8 cellular contexts compared by ENCODE assay signal in the genomic region with DNA sequence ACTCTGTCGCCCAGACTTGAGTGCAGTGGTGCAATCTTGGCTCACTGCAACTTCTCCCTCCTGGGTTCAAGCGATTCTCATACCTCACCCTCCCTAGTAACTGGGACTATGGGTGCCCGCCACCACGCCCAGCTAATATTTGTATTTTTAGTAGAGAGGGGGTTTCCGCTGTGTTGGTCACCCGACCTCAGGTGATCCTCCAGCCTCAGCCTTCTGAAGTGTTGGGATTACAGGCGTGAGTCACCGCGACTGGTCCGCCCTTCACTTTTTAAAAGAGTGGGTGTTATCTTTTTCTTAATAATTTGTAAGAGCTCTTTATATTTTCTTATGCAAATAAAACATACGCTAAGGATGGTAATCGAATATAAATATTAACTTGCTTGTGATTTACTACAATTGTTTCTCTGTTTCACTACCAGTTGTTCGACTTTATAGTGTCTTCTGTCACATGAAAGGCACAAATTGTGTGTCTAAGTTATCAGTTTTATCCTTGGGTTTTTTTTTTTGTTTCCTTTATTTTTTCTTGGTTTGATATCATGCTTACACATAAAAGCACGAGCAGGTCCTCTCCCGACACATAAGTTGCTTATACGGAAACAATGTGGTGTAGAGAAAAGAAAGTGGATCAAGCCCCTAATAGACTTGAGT. TPM values are rescaled to one million over a fixed set of nuclear protein-coding genes. Genes with fewer than 3 reads are reported as not detected.
DNase-seq lines count a peak whose midpoint lies in the region; ATAC-seq and TF ChIP-seq lines count a peak whose summit lies in the region.

No MANE protein-coding gene starts in this region.

- peak overlapping the region; percentile 69 for H3K4me2 ChIP-seq in H9 (ENCODE audit: insufficient read depth, insufficient read length, low read length)

- no peak overlapping the region for H3K4ac ChIP-seq in H9 (ENCODE audit: low read depth, low read length)

- H3K9ac ChIP-seq in H9 (ENCODE audit: extremely low read depth, insufficient read length, low read length) (peak overlapping the region; percentile 91), rectal smooth muscle tissue (ENCODE audit: low read length) (no peak overlapping the region)

- H4K20me1 ChIP-seq in H9 (ENCODE audit: control insufficient read depth, insufficient read depth, insufficient read length) = no peaks in the 10 kb centered on the region

- peaks cover 23% of the 10 kb centered on the region; the same call in 1 of the 2 replicates for H3K79me2 ChIP-seq in H9 (ENCODE audit: insufficient read depth, low read length)

- DNase-seq in H9 = no peak
- peak; percentile 19 for DNase-seq in T-helper 9 cell
- no peak for DNase-seq in epithelial cell of proximal tubule (ENCODE audit: low read depth)
- no peak for DNase-seq in AG08396 (ENCODE audit: low spot score)

- WGBS in H9 (ENCODE audit: extremely low coverage, insufficient read length, low lambda C conversion rate) = no CpG with 5 or more reads among the region's 16 CpGs

- H4K5ac ChIP-seq in H9 (ENCODE audit: insufficient read length, low read depth, low read length) = no peak overlapping the region

- H3K4me3 ChIP-seq in epithelial cell of proximal tubule (ENCODE audit: low read depth, low read length) (peak overlapping the region; percentile 99), rectal smooth muscle tissue (ENCODE audit: low read length) (peak overlapping the region; percentile 88)

- H3K4me1 ChIP-seq in H9 (ENCODE audit: insufficient read depth, low read length) (no peaks in the 10 kb centered on the region), rectal smooth muscle tissue (ENCODE audit: control insufficient read depth, insufficient read depth, low read length) (no peaks in the 10 kb centered on the region)

- no peak overlapping the region for H2AK5ac ChIP-seq in H9 (ENCODE audit: insufficient read length, low read length)

- ATAC-seq in HG03175 (IDR thresholded peaks at IDR 0.05; ENCODE audit: unreplicated experiment) (no peak), GM21515 (IDR thresholded peaks at IDR 0.05; ENCODE audit: unreplicated experiment) (no peak), HG02623 (IDR thresholded peaks at IDR 0.05; ENCODE audit: unreplicated experiment) (no peak)

- no peak overlapping the region for H2BK5ac ChIP-seq in H9 (ENCODE audit: insufficient read length, low read length)

- no peak overlapping the region for H2BK20ac ChIP-seq in H9 (ENCODE audit: low read depth, low read length, poor library complexity, severe bottlenecking)

- no peak overlapping the region for H4K8ac ChIP-seq in H9 (replicated peaks; ENCODE audit: insufficient read length, low read depth, low read length)

- no peak overlapping the region for H3K56ac ChIP-seq in H9 (ENCODE audit: insufficient read length, low read depth, low read length)

- H2BK15ac ChIP-seq in H9 (ENCODE audit: low read depth, low read length) = no peak overlapping the region

- H3K14ac ChIP-seq in H9 (ENCODE audit: insufficient read depth, low read length) = no peak overlapping the region

- H2BK120ac ChIP-seq in H9 (ENCODE audit: low read depth, low read length, poor library complexity, severe bottlenecking) = no peak overlapping the region

- H3K36me3 Mint-ChIP-seq in H9 (ENCODE audit: insufficient read depth in 1 of 3, low read depth in 3 of 3) = peaks cover 14 to 17% (median 16%) of the 10 kb centered on the region in 3 experiments

- no peak overlapping the region for H3K23ac ChIP-seq in H9 (ENCODE audit: insufficient read length, low read depth, low read length)

- H3T11ph ChIP-seq in H9 (ENCODE audit: low read length) = no peak overlapping the region

- no peaks in the 10 kb centered on the region for H3K36me3 ChIP-seq in rectal smooth muscle tissue (ENCODE audit: control insufficient read depth, insufficient read depth, low read length)

- no peaks in the 10 kb centered on the region for H3K9me3 ChIP-seq in H9 (ENCODE audit: control insufficient read depth, low read depth, low read length)

- no peak overlapping the region for H2BK12ac ChIP-seq in H9 (ENCODE audit: insufficient read length, low read depth, low read length)

- H2AFZ ChIP-seq in H9 (ENCODE audit: low read length) = no peak overlapping the region

- H3K23me2 ChIP-seq in H9 (ENCODE audit: insufficient read length, low read depth, low read length, poor library complexity, severe bottlenecking) = peaks cover 3% of the 10 kb centered on the region

- H3K27ac Mint-ChIP-seq in H9 = peak overlapping the region in 2 of 3 experiments; percentile 33 to 99; a peak in 1 of 7 replicates

- H3K4me1 Mint-ChIP-seq in H9 = peaks cover 21 to 24% of the 10 kb centered on the region in 2 experiments

- H3K9me3 Mint-ChIP-seq in H9 = peaks cover 0 to 4% of the 10 kb centered on the region in 2 experiments; a peak in 2 of 5 replicates

- H3K27me3 ChIP-seq in H9 (ENCODE audit: insufficient read depth, low read length) = no peaks in the 10 kb centered on the region
- no peaks in the 10 kb centered on the region for H3K27me3 ChIP-seq in rectal smooth muscle tissue (ENCODE audit: control insufficient read depth, insufficient read depth, low read length)

- H4K91ac ChIP-seq in H9 (ENCODE audit: insufficient read length, low read depth, low read length) = no peak overlapping the region

- H3K18ac ChIP-seq in H9 (ENCODE audit: insufficient read length, low read depth, low read length) = no peak overlapping the region

- H3K4me3 Mint-ChIP-seq in H9 = peak overlapping the region; percentile 98

- TF ChIP-seq CTCF in H9 (conservative IDR thresholded peaks at IDR 0.05) (no peak), epithelial cell of proximal tubule (conservative IDR thresholded peaks at IDR 0.05; ENCODE audit: low read depth, low read length) (no peak)

- H3K27ac ChIP-seq in H9 (ENCODE audit: insufficient read length, low read depth, low read length) (no peak overlapping the region), rectal smooth muscle tissue (ENCODE audit: low read depth, low read length) (peak overlapping the region; percentile 99)

- H3K27me3 Mint-ChIP-seq in H9 (ENCODE audit: low read depth) = peaks cover 2% of the 10 kb centered on the region; the same call in 1 of the 2 replicates

- H3K79me1 ChIP-seq in H9 (ENCODE audit: insufficient read depth, low read depth, low read length, poor library complexity, severe bottlenecking) = no peaks in the 10 kb centered on the region

RNA-seq across cellular contexts. Expression of a gene that starts 1.9 kb away (rescaled TPM):
- 108 and 112 TPM in 2 replicates for total RNA-seq in H9 (2021)
- total RNA-seq in epithelial cell of proximal tubule = 36.5 and 41.1 TPM in 2 replicates
